Comparison of ENCODE assay signal across 2 cellular contexts in the genomic region with DNA sequence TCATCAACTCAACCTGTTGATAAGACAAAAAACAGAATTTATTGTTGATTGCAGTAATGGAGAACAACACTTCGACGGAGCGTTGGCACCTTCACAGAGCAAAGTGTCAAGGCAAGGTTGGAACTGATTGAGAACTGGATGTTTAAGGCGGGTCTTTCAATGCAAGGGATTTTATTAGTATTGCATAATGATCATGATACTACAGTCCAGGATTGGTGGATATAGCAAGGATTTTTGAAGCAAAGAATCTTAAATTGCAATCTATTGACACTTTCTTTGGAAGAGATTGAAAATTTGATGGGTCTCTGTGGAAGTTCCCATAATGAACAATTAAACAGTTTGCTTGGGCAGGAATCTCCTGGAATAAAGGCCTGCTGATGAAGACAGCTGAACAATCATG.
TF ChIP-seq lines count a peak whose summit lies in the region.

No MANE protein-coding gene starts in this region.

TF ChIP-seq in H1, 55 proteins besides CTCF, POLR2A, EP300 and RAD21:
- TF ChIP-seq BRCA1 (IDR thresholded peaks at IDR 0.05; ENCODE audit: low read depth, low read length), result no peak
- no peak for TF ChIP-seq MAFK (IDR thresholded peaks at IDR 0.05; ENCODE audit: low read depth, low read length)
- TF ChIP-seq BACH1 (IDR thresholded peaks at IDR 0.05; ENCODE audit: low read length), result no peak
- no peak for TF ChIP-seq KDM1A (IDR thresholded peaks at IDR 0.05; ENCODE audit: borderline replicate concordance, low read length)
- no peak for TF ChIP-seq TEAD4 (IDR thresholded peaks at IDR 0.05; ENCODE audit: low read depth, low read length)
- TF ChIP-seq SRF (IDR thresholded peaks at IDR 0.05; ENCODE audit: low read depth, low read length), result no peak
- no peak for TF ChIP-seq JUN (IDR thresholded peaks at IDR 0.05; ENCODE audit: low read depth, low read length)
- TF ChIP-seq CBX5 (IDR thresholded peaks at IDR 0.05; ENCODE audit: low read depth, low read length), result no peak
- TF ChIP-seq TBP (IDR thresholded peaks at IDR 0.05; ENCODE audit: low read depth, low read length), result no peak
- no peak for TF ChIP-seq GABPA (IDR thresholded peaks at IDR 0.05; ENCODE audit: borderline replicate concordance, insufficient read depth, low read length)
- no peak for TF ChIP-seq SIX5 (IDR thresholded peaks at IDR 0.05; ENCODE audit: low read depth, low read length)
- TF ChIP-seq HDAC6 (IDR thresholded peaks at IDR 0.05; ENCODE audit: low read depth, low read length), result no peak
- no peak for TF ChIP-seq E2F6 (IDR thresholded peaks at IDR 0.05)
- no peak for TF ChIP-seq CHD1 (IDR thresholded peaks at IDR 0.05; ENCODE audit: low read depth, low read length)
- no peak for TF ChIP-seq CBX8 (IDR thresholded peaks at IDR 0.05; ENCODE audit: borderline replicate concordance, low read depth, low read length)
- TF ChIP-seq POU5F1 (IDR thresholded peaks at IDR 0.05; ENCODE audit: low read depth, low read length), result no peak
- TF ChIP-seq TAF1 (IDR thresholded peaks at IDR 0.05; ENCODE audit: low read depth, low read length), result no peak
TF ChIP-seq in H1: peak in this region for 0.

TF ChIP-seq in neural cell, 6 proteins besides CTCF, POLR2A, EP300 and RAD21:
- TF ChIP-seq, protein P1, sequence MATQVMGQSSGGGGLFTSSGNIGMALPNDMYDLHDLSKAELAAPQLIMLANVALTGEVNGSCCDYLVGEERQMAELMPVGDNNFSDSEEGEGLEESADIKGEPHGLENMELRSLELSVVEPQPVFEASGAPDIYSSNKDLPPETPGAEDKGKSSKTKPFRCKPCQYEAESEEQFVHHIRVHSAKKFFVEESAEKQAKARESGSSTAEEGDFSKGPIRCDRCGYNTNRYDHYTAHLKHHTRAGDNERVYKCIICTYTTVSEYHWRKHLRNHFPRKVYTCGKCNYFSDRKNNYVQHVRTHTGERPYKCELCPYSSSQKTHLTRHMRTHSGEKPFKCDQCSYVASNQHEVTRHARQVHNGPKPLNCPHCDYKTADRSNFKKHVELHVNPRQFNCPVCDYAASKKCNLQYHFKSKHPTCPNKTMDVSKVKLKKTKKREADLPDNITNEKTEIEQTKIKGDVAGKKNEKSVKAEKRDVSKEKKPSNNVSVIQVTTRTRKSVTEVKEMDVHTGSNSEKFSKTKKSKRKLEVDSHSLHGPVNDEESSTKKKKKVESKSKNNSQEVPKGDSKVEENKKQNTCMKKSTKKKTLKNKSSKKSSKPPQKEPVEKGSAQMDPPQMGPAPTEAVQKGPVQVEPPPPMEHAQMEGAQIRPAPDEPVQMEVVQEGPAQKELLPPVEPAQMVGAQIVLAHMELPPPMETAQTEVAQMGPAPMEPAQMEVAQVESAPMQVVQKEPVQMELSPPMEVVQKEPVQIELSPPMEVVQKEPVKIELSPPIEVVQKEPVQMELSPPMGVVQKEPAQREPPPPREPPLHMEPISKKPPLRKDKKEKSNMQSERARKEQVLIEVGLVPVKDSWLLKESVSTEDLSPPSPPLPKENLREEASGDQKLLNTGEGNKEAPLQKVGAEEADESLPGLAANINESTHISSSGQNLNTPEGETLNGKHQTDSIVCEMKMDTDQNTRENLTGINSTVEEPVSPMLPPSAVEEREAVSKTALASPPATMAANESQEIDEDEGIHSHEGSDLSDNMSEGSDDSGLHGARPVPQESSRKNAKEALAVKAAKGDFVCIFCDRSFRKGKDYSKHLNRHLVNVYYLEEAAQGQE (IDR thresholded peaks at IDR 0.05; ENCODE audit: borderline replicate concordance), result no peak
- TF ChIP-seq POLR2AphosphoS5 (IDR thresholded peaks at IDR 0.05), result no peak
- TF ChIP-seq EZH2 (IDR thresholded peaks at IDR 0.05; ENCODE audit: borderline replicate concordance, insufficient read depth, low read length, poor library complexity, severe bottlenecking), result no peak
- no peak for TF ChIP-seq MXI1 (conservative IDR thresholded peaks at IDR 0.05; ENCODE audit: poor library complexity, severe bottlenecking)
- no peak for TF ChIP-seq SMC3 (conservative IDR thresholded peaks at IDR 0.05; ENCODE audit: poor library complexity)
- TF ChIP-seq TAF1 (IDR thresholded peaks at IDR 0.05; ENCODE audit: low read depth), result no peak
